In the genomic region with DNA sequence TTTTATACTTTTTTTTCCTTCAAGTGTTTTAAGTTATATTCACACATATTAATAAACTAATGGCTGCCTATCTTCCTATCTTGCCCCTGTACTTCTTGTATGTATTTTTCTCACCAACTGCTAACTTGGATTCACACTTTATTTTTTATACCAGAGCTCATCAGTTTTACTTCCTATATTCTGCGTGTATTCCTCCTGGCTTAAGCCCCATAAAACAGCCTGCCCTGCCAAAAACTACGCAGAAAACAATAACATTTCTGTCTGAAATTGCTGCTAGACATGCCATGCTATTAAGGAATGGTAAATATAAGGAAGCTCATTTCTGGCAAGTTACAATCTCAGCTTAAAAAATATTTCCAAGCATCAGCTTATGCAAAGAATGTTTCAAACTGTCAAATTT, we compare ENCODE assay signal across 20 cellular contexts.
DNase-seq lines count a peak whose midpoint lies in the region; ATAC-seq and TF ChIP-seq lines count a peak whose summit lies in the region.
"Had no signal": no experiment of that assay in that cellular context is flagged by ENCODE, and none has a peak within 500 bp of the region (broad histone marks: within the 10 kb centered on the region; RNA-seq: fewer than 3 reads in every experiment).

No MANE protein-coding gene starts in this region.

- no peak for DNase-seq in CD8-positive, alpha-beta memory T cell
- DNase-seq in M059J (ENCODE audit: low read depth), result peak; percentile 23
- no peak for DNase-seq in central memory CD8-positive, alpha-beta T cell (ENCODE audit: low spot score in 2 of 2)
- no peak for DNase-seq in osteoblast (ENCODE audit: insufficient read length, low spot score, missing footprints)
- no peak for DNase-seq in 8988T
- DNase-seq: activated CD4-positive, alpha-beta T cell treated with anti-CD3 and anti-CD28 coated beads, Interleukin-2, amount 10 ng/mL, durations not matched to agents 7 days and 5 days; brain microvascular endothelial cell; C1 segment of cervical spinal cord; DMS79; heart left ventricle; left ventricle myocardium superior; NCI-H1417 treated with DMSO at 0.1 percent for 48 hours; NCI-H774; posterior cingulate gyrus; small intestine; stimulated activated CD4-positive, alpha-beta T cell treated with anti-CD3 and anti-CD28 coated beads, Interleukin-4, amount 100 ng/mL, for 4 hours had no signal

- H3K4me3 Mint-ChIP-seq in CD8-positive, alpha-beta memory T cell, result peak overlapping the region in 4 of 7 donors; percentile 0 to 40 (median 13)
- no peak overlapping the region for H3K4me3 Mint-ChIP-seq in central memory CD8-positive, alpha-beta T cell
- H3K4me3 Mint-ChIP-seq: activated CD4-positive, alpha-beta T cell treated with anti-CD3 and anti-CD28 coated beads, Interleukin-2, amount 10 ng/mL, durations not matched to agents 7 days and 5 days had no signal

- no peak for ATAC-seq in central memory CD8-positive, alpha-beta T cell (replicated peaks; ENCODE audit: extremely low read depth, poor library complexity, severe bottlenecking)
- ATAC-seq in activated CD4-positive, CD25-positive, alpha-beta regulatory T cell treated with anti-CD3 and anti-CD28 coated beads, Interleukin-2, amount 50 U/mL, for 24 hours, result no peak
- ATAC-seq in HG02678 (IDR thresholded peaks at IDR 0.05; ENCODE audit: unreplicated experiment), result no peak
- ATAC-seq: activated naive CD4-positive, alpha-beta T cell treated with anti-CD3 and anti-CD28 coated beads, Interleukin-2, amount 50 U/mL, for 72 hours; heart left ventricle; left ventricle myocardium superior had no signal

- no peak overlapping the region for H3K4me3 ChIP-seq in CD8-positive, alpha-beta memory T cell (ENCODE audit: low read length)
- no peak overlapping the region for H3K4me3 ChIP-seq in osteoblast (ENCODE audit: insufficient read depth, low read length)
- H3K4me3 ChIP-seq: esophagus muscularis mucosa, heart left ventricle had no signal

- H3K4me1 ChIP-seq in CD8-positive, alpha-beta memory T cell (ENCODE audit: insufficient read depth, low read length), result peaks cover 41% of the 10 kb centered on the region
- H3K4me1 ChIP-seq in osteoblast (ENCODE audit: insufficient read depth, low read length), result peaks cover 9% of the 10 kb centered on the region
- H3K4me1 ChIP-seq: heart left ventricle had no signal

- peaks cover 11 to 26% (median 14%) of the 10 kb centered on the region in 5 donors for H3K9me3 Mint-ChIP-seq in CD8-positive, alpha-beta memory T cell
- H3K9me3 Mint-ChIP-seq in central memory CD8-positive, alpha-beta T cell, result peaks cover 5% of the 10 kb centered on the region

- H3K4me2 ChIP-seq in osteoblast (ENCODE audit: insufficient read depth, low read length), result peak overlapping the region; percentile 8

- H3K27ac Mint-ChIP-seq in CD8-positive, alpha-beta memory T cell, result peak overlapping the region in 7 of 8 donors; percentile 12 to 72 (median 44)
- peak overlapping the region; percentile 78 for H3K27ac Mint-ChIP-seq in central memory CD8-positive, alpha-beta T cell (ENCODE audit: low read depth)
- H3K27ac Mint-ChIP-seq: activated CD4-positive, alpha-beta T cell treated with anti-CD3 and anti-CD28 coated beads, Interleukin-2, amount 10 ng/mL, durations not matched to agents 7 days and 5 days had no signal

- H3K27me3 Mint-ChIP-seq in CD8-positive, alpha-beta memory T cell, result no peaks in the 10 kb centered on the region
- H3K27me3 Mint-ChIP-seq in central memory CD8-positive, alpha-beta T cell, result no peaks in the 10 kb centered on the region
- H3K27me3 Mint-ChIP-seq: activated CD4-positive, alpha-beta T cell treated with anti-CD3 and anti-CD28 coated beads, Interleukin-2, amount 10 ng/mL, durations not matched to agents 7 days and 5 days had no signal

- H2AFZ ChIP-seq in osteoblast (ENCODE audit: low read length), result peak overlapping the region; percentile 12

- POLR2A ChIA-PET in CD8-positive, alpha-beta memory T cell (lab: Charles Lee), result interaction anchor here (0.6 kb wide), 1 partner anchor 14 kb away, joined by 3 read pairs; no protein-coding TSS in a partner anchor

- peaks cover 48 to 72% (median 71%) of the 10 kb centered on the region in 3 donors for H3K4me1 Mint-ChIP-seq in CD8-positive, alpha-beta memory T cell
- H3K4me1 Mint-ChIP-seq in central memory CD8-positive, alpha-beta T cell, result peaks cover 40% of the 10 kb centered on the region

- H3K36me3 ChIP-seq in CD8-positive, alpha-beta memory T cell (ENCODE audit: insufficient read depth, low read length), result no peaks in the 10 kb centered on the region
- no peaks in the 10 kb centered on the region for H3K36me3 ChIP-seq in osteoblast (ENCODE audit: insufficient read depth, low read length)
- H3K36me3 ChIP-seq: brain microvascular endothelial cell, esophagus muscularis mucosa, heart left ventricle had no signal

- H3K9me3 ChIP-seq in CD8-positive, alpha-beta memory T cell (ENCODE audit: low read length), result peaks cover 5% of the 10 kb centered on the region
- no peaks in the 10 kb centered on the region for H3K9me3 ChIP-seq in osteoblast (ENCODE audit: low read depth, low read length)

- no peaks in the 10 kb centered on the region for H3K79me2 ChIP-seq in osteoblast (ENCODE audit: insufficient read depth, low read length)

- CTCF ChIA-PET in CD8-positive, alpha-beta memory T cell (lab: Charles Lee), result interaction anchor here (1.2 to 3.3 kb wide), 4 partner anchors 15 to 305 kb away, joined by 4 to 9 read pairs (median 4); a partner anchor contains a TSS

- no peak overlapping the region for H3K27ac ChIP-seq in CD8-positive, alpha-beta memory T cell (ENCODE audit: low read depth, low read length)
- H3K27ac ChIP-seq in osteoblast (ENCODE audit: low read depth, low read length), result no peak overlapping the region
- H3K27ac ChIP-seq: brain microvascular endothelial cell, esophagus muscularis mucosa, heart left ventricle had no signal

- H4K20me1 ChIP-seq in osteoblast (ENCODE audit: insufficient read depth, low read length), result no peaks in the 10 kb centered on the region

- H3K27me3 ChIP-seq in CD8-positive, alpha-beta memory T cell (ENCODE audit: insufficient read depth, low read length, poor library complexity, severe bottlenecking), result no peaks in the 10 kb centered on the region
- no peaks in the 10 kb centered on the region for H3K27me3 ChIP-seq in osteoblast (ENCODE audit: insufficient read depth, low read length)
- H3K27me3 ChIP-seq: brain microvascular endothelial cell, esophagus muscularis mucosa had no signal

- H3K36me3 Mint-ChIP-seq in CD8-positive, alpha-beta memory T cell, result peaks cover 9 to 48% (median 32%) of the 10 kb centered on the region in 3 donors
- no peaks in the 10 kb centered on the region for H3K36me3 Mint-ChIP-seq in central memory CD8-positive, alpha-beta T cell (ENCODE audit: insufficient read depth)

- no peak for TF ChIP-seq CTCF in osteoblast (IDR thresholded peaks at IDR 0.05; ENCODE audit: extremely low read depth, low read depth, low read length)
